8 cellular contexts compared by ENCODE assay signal in genomic region chr16:47143329-47143676, GRCh38.
DNase-seq lines count a peak whose midpoint lies in the region; ATAC-seq and TF ChIP-seq lines count a peak whose summit lies in the region.

No MANE protein-coding gene starts in this region.

- ATAC-seq in GM18517 (IDR thresholded peaks at IDR 0.05; ENCODE audit: unreplicated experiment), result peak; percentile 62
- peak; percentile 60 for ATAC-seq in HG02973 (IDR thresholded peaks at IDR 0.05; ENCODE audit: unreplicated experiment)

- TF ChIP-seq CTCF in VCaP (conservative IDR thresholded peaks at IDR 0.05), result peak; percentile 82

- H3K27me3 ChIP-seq in ACC112 (ENCODE audit: insufficient read depth, low read length), result no peaks in the 10 kb centered on the region

- peaks cover 23% of the 10 kb centered on the region for H3K4me1 ChIP-seq in ACC112 (ENCODE audit: control insufficient read depth, insufficient read depth, low read length, unreplicated experiment)

- peaks cover 48% of the 10 kb centered on the region for H3K79me2 ChIP-seq in ACC112 (ENCODE audit: control insufficient read depth, insufficient read depth, low read length, unreplicated experiment)

- peak overlapping the region; percentile 94 for H3K4me3 ChIP-seq in ACC112 (ENCODE audit: low read depth, low read length)

- H3K27ac ChIP-seq in ACC112 (ENCODE audit: low read depth, low read length) (peak overlapping the region; percentile 32; the same call in 1 of the 2 replicates), VCaP (peak overlapping the region; percentile 79), caudate nucleus (ENCODE audit: low read depth, low read length) (peak overlapping the region; percentile 52)

- H3K36me3 ChIP-seq in ACC112 (ENCODE audit: insufficient read depth, low read length), result no peaks in the 10 kb centered on the region

- peak overlapping the region; percentile 90 for H2AFZ ChIP-seq in ACC112 (ENCODE audit: low read length, unreplicated experiment)

- DNase-seq in NCI-H2171 (lab: John Stamatoyannopoulos, UW) (peak; percentile 66), caudate nucleus (lab: John Stamatoyannopoulos, UW) (peak in 23 of 61 donors; percentile 8 to 68 (median 46)), kidney glomerular epithelial cell (lab: John Stamatoyannopoulos, UW) (peak; percentile 26)
- peak; percentile 66 for DNase-seq in stimulated activated CD4-positive, alpha-beta T cell treated with anti-CD3 and anti-CD28 coated beads, Interleukin-1b, Interleukin-23, amount 100 ng/mL, for 48 hours
